1 cellular context compared by ENCODE assay signal in the genomic region with DNA sequence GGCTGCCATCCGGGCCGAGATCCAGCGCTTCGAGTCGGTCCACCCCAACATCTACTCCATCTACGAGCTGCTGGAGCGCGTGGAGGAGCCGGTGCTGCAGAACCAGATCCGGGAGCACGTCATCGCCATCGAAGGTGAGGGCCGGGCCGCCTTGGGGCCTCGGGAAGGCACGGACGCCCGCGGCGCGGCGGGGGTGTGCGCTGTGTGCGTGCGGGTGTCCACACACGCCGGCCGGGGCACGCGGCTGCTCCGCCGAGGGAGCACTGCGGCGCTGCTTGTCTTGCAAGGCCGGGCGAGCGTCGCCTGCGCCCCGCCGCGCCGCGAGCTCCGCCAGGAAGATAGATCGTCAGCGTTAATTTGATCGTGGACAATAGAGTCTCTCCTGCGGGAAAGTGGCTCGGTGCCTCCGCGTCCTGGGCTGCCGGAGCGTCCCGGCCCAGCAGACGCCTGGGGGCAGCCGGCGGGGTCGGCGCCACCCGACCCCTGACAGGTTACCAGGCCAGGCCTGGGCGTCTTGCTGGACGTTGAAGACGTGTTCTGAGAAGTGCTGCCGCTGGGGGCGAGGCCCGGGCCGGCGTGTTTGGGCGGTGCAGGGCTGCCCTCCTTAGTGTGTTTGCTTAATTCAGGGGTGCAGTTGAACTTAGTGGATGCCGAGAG.
A peak's percentile ranks its signal among the peaks of the same experiment; 100 is the strongest.
TF ChIP-seq lines count a peak whose summit lies in the region.

No MANE protein-coding gene starts in this region.

TF ChIP-seq in K562, 482 proteins besides CTCF, POLR2A, EP300 and RAD21 (continued from another document and continues in another):
- TF ChIP-seq SMARCC2 (IDR thresholded peaks at IDR 0.05; ENCODE audit: low read depth), result no peak
- no peak for TF ChIP-seq IRF1 (CRISPR knock-in tag; IDR thresholded peaks at IDR 0.05; ENCODE audit: borderline replicate concordance)
- TF ChIP-seq ZNF407 (IDR thresholded peaks at IDR 0.05; ENCODE audit: low read depth), result no peak
- no peak for TF ChIP-seq NR1H2 (CRISPR knock-in tag; IDR thresholded peaks at IDR 0.05)
- TF ChIP-seq SIN3B (IDR thresholded peaks at IDR 0.05; ENCODE audit: low read depth), result peak; percentile 26; the same call in 1 of the 2 replicates
- TF ChIP-seq, protein P1, sequence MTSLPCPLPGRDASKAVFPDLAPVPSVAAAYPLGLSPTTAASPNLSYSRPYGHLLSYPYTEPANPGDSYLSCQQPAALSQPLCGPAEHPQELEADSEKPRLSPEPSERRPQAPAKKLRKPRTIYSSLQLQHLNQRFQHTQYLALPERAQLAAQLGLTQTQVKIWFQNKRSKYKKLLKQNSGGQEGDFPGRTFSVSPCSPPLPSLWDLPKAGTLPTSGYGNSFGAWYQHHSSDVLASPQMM (CRISPR knock-in tag; IDR thresholded peaks at IDR 0.05), result no peak
- TF ChIP-seq, protein P2, sequence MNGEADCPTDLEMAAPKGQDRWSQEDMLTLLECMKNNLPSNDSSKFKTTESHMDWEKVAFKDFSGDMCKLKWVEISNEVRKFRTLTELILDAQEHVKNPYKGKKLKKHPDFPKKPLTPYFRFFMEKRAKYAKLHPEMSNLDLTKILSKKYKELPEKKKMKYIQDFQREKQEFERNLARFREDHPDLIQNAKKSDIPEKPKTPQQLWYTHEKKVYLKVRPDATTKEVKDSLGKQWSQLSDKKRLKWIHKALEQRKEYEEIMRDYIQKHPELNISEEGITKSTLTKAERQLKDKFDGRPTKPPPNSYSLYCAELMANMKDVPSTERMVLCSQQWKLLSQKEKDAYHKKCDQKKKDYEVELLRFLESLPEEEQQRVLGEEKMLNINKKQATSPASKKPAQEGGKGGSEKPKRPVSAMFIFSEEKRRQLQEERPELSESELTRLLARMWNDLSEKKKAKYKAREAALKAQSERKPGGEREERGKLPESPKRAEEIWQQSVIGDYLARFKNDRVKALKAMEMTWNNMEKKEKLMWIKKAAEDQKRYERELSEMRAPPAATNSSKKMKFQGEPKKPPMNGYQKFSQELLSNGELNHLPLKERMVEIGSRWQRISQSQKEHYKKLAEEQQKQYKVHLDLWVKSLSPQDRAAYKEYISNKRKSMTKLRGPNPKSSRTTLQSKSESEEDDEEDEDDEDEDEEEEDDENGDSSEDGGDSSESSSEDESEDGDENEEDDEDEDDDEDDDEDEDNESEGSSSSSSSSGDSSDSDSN (IDR thresholded peaks at IDR 0.05; ENCODE audit: borderline replicate concordance in 1 of 2, low read depth in 2 of 2, low read length in 2 of 2), result peak; percentile 50 to 53; a peak in 3 of 4 replicates
- no peak for TF ChIP-seq LARP7 (IDR thresholded peaks at IDR 0.05)
- TF ChIP-seq, protein P3, sequence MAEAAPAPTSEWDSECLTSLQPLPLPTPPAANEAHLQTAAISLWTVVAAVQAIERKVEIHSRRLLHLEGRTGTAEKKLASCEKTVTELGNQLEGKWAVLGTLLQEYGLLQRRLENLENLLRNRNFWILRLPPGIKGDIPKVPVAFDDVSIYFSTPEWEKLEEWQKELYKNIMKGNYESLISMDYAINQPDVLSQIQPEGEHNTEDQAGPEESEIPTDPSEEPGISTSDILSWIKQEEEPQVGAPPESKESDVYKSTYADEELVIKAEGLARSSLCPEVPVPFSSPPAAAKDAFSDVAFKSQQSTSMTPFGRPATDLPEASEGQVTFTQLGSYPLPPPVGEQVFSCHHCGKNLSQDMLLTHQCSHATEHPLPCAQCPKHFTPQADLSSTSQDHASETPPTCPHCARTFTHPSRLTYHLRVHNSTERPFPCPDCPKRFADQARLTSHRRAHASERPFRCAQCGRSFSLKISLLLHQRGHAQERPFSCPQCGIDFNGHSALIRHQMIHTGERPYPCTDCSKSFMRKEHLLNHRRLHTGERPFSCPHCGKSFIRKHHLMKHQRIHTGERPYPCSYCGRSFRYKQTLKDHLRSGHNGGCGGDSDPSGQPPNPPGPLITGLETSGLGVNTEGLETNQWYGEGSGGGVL (CRISPR knock-in tag; IDR thresholded peaks at IDR 0.05), result no peak
- no peak for TF ChIP-seq CREB1 (IDR thresholded peaks at IDR 0.05)
- TF ChIP-seq CREB1 (CRISPR knock-in tag; IDR thresholded peaks at IDR 0.05), result no peak
- TF ChIP-seq, protein P4, sequence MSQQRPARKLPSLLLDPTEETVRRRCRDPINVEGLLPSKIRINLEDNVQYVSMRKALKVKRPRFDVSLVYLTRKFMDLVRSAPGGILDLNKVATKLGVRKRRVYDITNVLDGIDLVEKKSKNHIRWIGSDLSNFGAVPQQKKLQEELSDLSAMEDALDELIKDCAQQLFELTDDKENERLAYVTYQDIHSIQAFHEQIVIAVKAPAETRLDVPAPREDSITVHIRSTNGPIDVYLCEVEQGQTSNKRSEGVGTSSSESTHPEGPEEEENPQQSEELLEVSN (IDR thresholded peaks at IDR 0.05; ENCODE audit: borderline replicate concordance in 1 of 2, extremely low read depth in 1 of 2, insufficient read depth in 1 of 2, insufficient read length in 1 of 2, low read depth in 1 of 2, low read length in 1 of 2, poor library complexity in 1 of 2, severe bottlenecking in 1 of 2), result peak; percentile 45 to 81
- TF ChIP-seq CREB3L1 (IDR thresholded peaks at IDR 0.05; ENCODE audit: borderline replicate concordance, low read depth), result 0 out of 2 replicates have a peak, but pooled peaks have one; percentile 24
- TF ChIP-seq CXXC5 (CRISPR knock-in tag; IDR thresholded peaks at IDR 0.05), result peak; percentile 27; the same call in 1 of the 2 replicates
- peak; percentile 55; the same call in 1 of the 2 replicates for TF ChIP-seq ZBTB7A (IDR thresholded peaks at IDR 0.05; ENCODE audit: borderline replicate concordance, control insufficient read depth, low read depth, low read length)
- no peak for TF ChIP-seq ZNF79 (CRISPR knock-in tag; IDR thresholded peaks at IDR 0.05; ENCODE audit: low read depth)
- TF ChIP-seq MAFF (IDR thresholded peaks at IDR 0.05; ENCODE audit: low read length), result no peak
- TF ChIP-seq TSC22D4 (tag; IDR thresholded peaks at IDR 0.05), result no peak
- TF ChIP-seq ZNF592 (IDR thresholded peaks at IDR 0.05), result 0 out of 2 replicates have a peak, but pooled peaks have one; percentile 30
- TF ChIP-seq TAF9B (IDR thresholded peaks at IDR 0.05; ENCODE audit: partially characterized antibody), result no peak
- TF ChIP-seq MAZ (CRISPR knock-in tag; conservative IDR thresholded peaks at IDR 0.05 in 1 of 2, IDR thresholded peaks at IDR 0.05 in 1 of 2), result peak in 1 of 2 experiments; percentile 25; a peak in 1 of 4 replicates
